ENCODE assay signal across 34 cellular contexts in genomic region chr2:76713312-76713711, GRCh38.
"Had no signal": no experiment of that assay in that cellular context is flagged by ENCODE, and none has a peak within 500 bp of the region (broad histone marks: within the 10 kb centered on the region; RNA-seq: fewer than 3 reads in every experiment).

No MANE protein-coding gene starts in this region.

- H3K4me1 ChIP-seq: adrenal gland, ascending aorta, body of pancreas, breast epithelium had no signal

- ATAC-seq: activated naive CD4-positive, alpha-beta T cell treated with anti-CD3 and anti-CD28 coated beads, Interleukin-2, amount 50 U/mL, for 72 hours; activated naive CD8-positive, alpha-beta T cell treated with anti-CD3 and anti-CD28 coated beads, Interleukin-2, amount 50 U/mL, for 24 hours; activated T-cell treated with anti-CD3 and anti-CD28 coated beads, Interleukin-2, amount 50 U/mL, for 4 hours; activated T-cell treated with anti-CD3 and anti-CD28 coated beads, Interleukin-2, amount 50 U/mL, for 72 hours; activated T-helper 17 cell treated with anti-CD3 and anti-CD28 coated beads, Interleukin-2, amount 50 U/mL, for 72 hours; body of pancreas had no signal

- H3K27ac ChIP-seq: adrenal gland, ascending aorta, body of pancreas, brain microvascular endothelial cell, breast epithelium, cardiac muscle cell had no signal

- H3K4me3 ChIP-seq: adrenal gland, ascending aorta, body of pancreas, breast epithelium, cardiac muscle cell had no signal

- H3K27me3 ChIP-seq: adrenal gland, ascending aorta, body of pancreas, brain microvascular endothelial cell, breast epithelium, cardiac muscle cell had no signal

- H3K36me3 ChIP-seq: adrenal gland, ascending aorta, brain microvascular endothelial cell, breast epithelium, cardiac muscle cell had no signal

- FAIRE-seq: astrocyte, bronchial epithelial cell had no signal

- DNase-seq: activated effector memory CD4-positive, alpha-beta T cell treated with anti-CD3 and anti-CD28 coated beads, Interleukin-2, amount 50 U/mL, for 16 hours; activated effector memory CD4-positive, alpha-beta T cell treated with Interleukin-2 at 50 U/mL for 16 hours; activated gamma-delta T cell; activated gamma-delta T cell treated with Interleukin-2 at 50 U/mL for 16 hours; activated naive CD4-positive, alpha-beta T cell; activated naive CD4-positive, alpha-beta T cell treated with anti-CD3 and anti-CD28 coated beads for 36 hours; activated naive CD4-positive, alpha-beta T cell treated with anti-CD3 and anti-CD28 coated beads, Interleukin-2, amount 10 ng/mL, durations not matched to agents 7 days and 5 days; activated naive CD4-positive, alpha-beta T cell treated with anti-CD3 and anti-CD28 coated beads, Interleukin-2, amount 50 U/mL, for 16 hours; activated naive CD4-positive, alpha-beta T cell treated with Interleukin-2 at 50 U/mL for 16 hours; activated naive CD8-positive, alpha-beta T cell treated with anti-CD3 and anti-CD28 coated beads for 36 hours; activated naive CD8-positive, alpha-beta T cell treated with anti-CD3 and anti-CD28 coated beads, Interleukin-2, amount 10 ng/mL, durations not matched to agents 7 days and 5 days; activated naive CD8-positive, alpha-beta T cell treated with anti-CD3 and anti-CD28 coated beads, Interleukin-2, amount 50 U/mL, for 24 hours; activated T-cell treated with anti-CD3 and anti-CD28 coated beads, Interleukin-2, amount 50 U/mL, for 1 hour; activated T-cell treated with anti-CD3 and anti-CD28 coated beads, Interleukin-2, amount 50 U/mL, for 24 hours; activated T-cell treated with anti-CD3 and anti-CD28 coated beads, Interleukin-2, amount 50 U/mL, for 4 hours; activated T-cell treated with anti-CD3 and anti-CD28 coated beads, Interleukin-2, amount 50 U/mL, for 48 hours; activated T-cell treated with anti-CD3 and anti-CD28 coated beads, Interleukin-2, amount 50 U/mL, for 72 hours; adrenal gland; amniotic stem cell; amygdala; anterior cingulate cortex; aorta; body of pancreas; brain microvascular endothelial cell; caudate nucleus; central memory CD4-positive, alpha-beta T cell; cerebellar nuclear complex had no signal

- H3K9me3 ChIP-seq: adrenal gland, ascending aorta, body of pancreas, breast epithelium had no signal
